10 cellular contexts compared by ENCODE assay signal in genomic region chr19:13008926-13009787, GRCh38. TPM values are rescaled to one million over a fixed set of nuclear protein-coding genes. Genes with fewer than 3 reads are reported as not detected.
DNase-seq lines count a peak whose midpoint lies in the region; ATAC-seq, FAIRE-seq and TF ChIP-seq lines count a peak whose summit lies in the region.
"Had no signal": no experiment of that assay in that cellular context is flagged by ENCODE, and none has a peak within 500 bp of the region (broad histone marks: within the 10 kb centered on the region; RNA-seq: fewer than 3 reads in every experiment).

No MANE protein-coding gene starts in this region.

- 49 to 71% methylated on average over 21 of the region's 28 CpGs for WGBS in esophagus squamous epithelium, 2 donors

- peaks cover 3 to 99% (median 92%) of the 10 kb centered on the region in 11 experiments; a peak in 20 of 22 replicates for H4K20me1 ChIP-seq in BLaER1 treated with 17β-estradiol and CSF1 and Interleukin-3, amounts not matched to agents 10 nM and 100 nM

- no peaks in the 10 kb centered on the region for H3K36me3 Mint-ChIP-seq in nephron progenitor cell (ENCODE audit: low read depth)

- DNase-seq in NCI-H69 (lab: John Stamatoyannopoulos, UW) = peak; percentile 66
- no peak for DNase-seq in esophagus squamous epithelium (lab: John Stamatoyannopoulos, UW)
- DNase-seq in nephron progenitor cell = no peak
- no peak for DNase-seq in GM12892 (ENCODE audit: insufficient read length)
- no peak for DNase-seq in AG20443 (ENCODE audit: low spot score)
- DNase-seq: NCI-H1105 treated with DMSO at 0.1 percent for 48 hours had no signal

- peaks cover 60 to 65% (median 63%) of the 10 kb centered on the region in 11 experiments for H3K27me3 ChIP-seq in BLaER1 treated with 17β-estradiol and CSF1 and Interleukin-3, amounts not matched to agents 10 nM and 100 nM
- H3K27me3 ChIP-seq in esophagus squamous epithelium = peaks cover 0 to 33% (median 0%) of the 10 kb centered on the region in 4 donors
- H3K27me3 ChIP-seq in rectal smooth muscle tissue (ENCODE audit: control insufficient read depth, insufficient read depth, low read length) = no peaks in the 10 kb centered on the region

- no peak overlapping the region for H3K27ac ChIP-seq in BLaER1 treated with 17β-estradiol and CSF1 and Interleukin-3, amounts not matched to agents 10 nM and 100 nM
- peak overlapping the region; percentile 90 to 98 (median 92) for H3K27ac ChIP-seq in esophagus squamous epithelium
- peak overlapping the region; percentile 78 for H3K27ac ChIP-seq in rectal smooth muscle tissue (ENCODE audit: low read depth, low read length)

- no peak for TF ChIP-seq CTCF in esophagus squamous epithelium (IDR thresholded peaks at IDR 0.05)
- no peak for TF ChIP-seq CTCF in nephron progenitor cell (IDR thresholded peaks at IDR 0.05)

- 0 out of 22 replicates have a peak overlapping the region, but pooled peaks of 1 of the 11 experiments have one; percentile 13 for H3K9ac ChIP-seq in BLaER1 treated with 17β-estradiol and CSF1 and Interleukin-3, amounts not matched to agents 10 nM and 100 nM
- no peak overlapping the region for H3K9ac ChIP-seq in rectal smooth muscle tissue (ENCODE audit: low read length)

- FAIRE-seq in GM12892 (lab: Jason Lieb, UNC) = no peak

- peaks cover 0 to 5% (median 0%) of the 10 kb centered on the region in 11 experiments; a peak in 2 of 22 replicates for H3K36me3 ChIP-seq in BLaER1 treated with 17β-estradiol and CSF1 and Interleukin-3, amounts not matched to agents 10 nM and 100 nM
- H3K36me3 ChIP-seq in esophagus squamous epithelium (peaks cover 0 to 5% (median 0%) of the 10 kb centered on the region in 3 donors), rectal smooth muscle tissue (ENCODE audit: control insufficient read depth, insufficient read depth, low read length) (peaks cover under 1% of the 10 kb centered on the region)

- H3K27me3 Mint-ChIP-seq in nephron progenitor cell (ENCODE audit: low read depth, poor library complexity) = peaks cover 100% of the 10 kb centered on the region

- H3K4me1 ChIP-seq in BLaER1 treated with 17β-estradiol and CSF1 and Interleukin-3, amounts not matched to agents 10 nM and 100 nM = peaks cover 28 to 69% (median 63%) of the 10 kb centered on the region in 10 experiments
- H3K4me1 ChIP-seq in esophagus squamous epithelium (peaks cover 77 to 100% (median 83%) of the 10 kb centered on the region in 3 donors), rectal smooth muscle tissue (ENCODE audit: control insufficient read depth, insufficient read depth, low read length) (peaks cover 65% of the 10 kb centered on the region)

- no peak overlapping the region for H3K4me3 Mint-ChIP-seq in nephron progenitor cell

- H3K4me1 Mint-ChIP-seq in nephron progenitor cell = peaks cover 5% of the 10 kb centered on the region

- no peak for ATAC-seq in GM21619 (IDR thresholded peaks at IDR 0.05; ENCODE audit: unreplicated experiment)

- H3K9me3 Mint-ChIP-seq in nephron progenitor cell = no peaks in the 10 kb centered on the region

- H3K9me3 ChIP-seq in BLaER1 treated with 17β-estradiol and CSF1 and Interleukin-3, amounts not matched to agents 10 nM and 100 nM (replicated peaks in 1 of 11) = no peaks in the 10 kb centered on the region
- H3K9me3 ChIP-seq in esophagus squamous epithelium = no peaks in the 10 kb centered on the region

- peak overlapping the region; percentile 55 to 92 (median 72); a peak in 18 of 22 replicates for H3K4me2 ChIP-seq in BLaER1 treated with 17β-estradiol and CSF1 and Interleukin-3, amounts not matched to agents 10 nM and 100 nM

- no peak overlapping the region for H3K27ac Mint-ChIP-seq in nephron progenitor cell

- no peak overlapping the region for H3K4me3 ChIP-seq in BLaER1 treated with 17β-estradiol and CSF1 and Interleukin-3, amounts not matched to agents 10 nM and 100 nM
- H3K4me3 ChIP-seq in esophagus squamous epithelium = peak overlapping the region in 2 of 4 donors; percentile 15 to 61
- no peak overlapping the region for H3K4me3 ChIP-seq in rectal smooth muscle tissue (ENCODE audit: low read length)

- TF ChIP-seq POLR2A in esophagus squamous epithelium (IDR thresholded peaks at IDR 0.05) = no peak
- no peak for TF ChIP-seq POLR2A in GM12892 (IDR thresholded peaks at IDR 0.05; ENCODE audit: low read depth, low read length)

- intact Hi-C loops in esophagus squamous epithelium (cut with DNase I) = no loop called here

RNA-seq across cellular contexts. Expression of gene NFIX, which starts 13.9 kb away (rescaled TPM):
- 10 to 100 TPM; 32.3 to 81.2 (median 51.6) TPM for total RNA-seq in esophagus squamous epithelium
- 0.55 TPM for polyA plus RNA-seq in GM12892 (2012; ENCODE audit: missing spikeins)

RNA-seq across cellular contexts. Expression of gene DAND5, which starts 39.8 kb away (rescaled TPM):
- not detected for total RNA-seq in esophagus squamous epithelium
- 0.32 TPM for polyA plus RNA-seq in GM12892 (2012; ENCODE audit: missing spikeins)
- total RNA-seq: mesenteric fat pad had no signal

RNA-seq across cellular contexts. Expression of gene GADD45GIP1, which starts 52.1 kb away (rescaled TPM):
- total RNA-seq in esophagus squamous epithelium = 10 to 100 TPM; 34.4 to 59.7 (median 44.9) TPM
- polyA plus RNA-seq in GM12892 (2012; ENCODE audit: missing spikeins) = 30.6 TPM

Comparison
In these comparisons a context has a peak if more than half of its experiments do, and no peak if none do; other contexts are left out.
1. H3K27ac ChIP-seq: peak in esophagus squamous epithelium (4 of 4) and rectal smooth muscle tissue (single experiment); none in BLaER1 treated with 17β-estradiol and CSF1 and Interleukin-3, amounts not matched to agents 10 nM and 100 nM (0 of 11).